8 cellular contexts compared by ENCODE assay signal in genomic region chr1:203475012-203475981, GRCh38. TPM values are rescaled to one million over a fixed set of nuclear protein-coding genes. Genes with fewer than 3 reads are reported as not detected.
DNase-seq lines count a peak whose midpoint lies in the region; ATAC-seq and TF ChIP-seq lines count a peak whose summit lies in the region.

Gene PRELP, plus strand, starts transcription at chr1:203475806. Its CDS starts 7,379 bp downstream, at chr1:203483185.

- WGBS in mammary epithelial cell (ENCODE audit: low coverage, missing lambda C conversion rate): 1% methylated on average over 7 of the region's 8 CpGs
- WGBS in thyroid gland, 2 donors: 20 to 29% methylated on average over 8 of the region's 8 CpGs

- H3K4me3 ChIP-seq in mammary epithelial cell (replicated peaks in 1 of 3; ENCODE audit: insufficient read depth in 1 of 3, low read depth in 2 of 3, low read length in 3 of 3) (no peak within 1 kb of the TSS), thyroid gland (replicated peaks in 1 of 3) (peak within 1 kb of the TSS in 1 of 3 donors; percentile 13)

- no peaks in the 10 kb centered on the region for H3K79me2 ChIP-seq in mammary epithelial cell (ENCODE audit: insufficient read depth, low read length)

- H3K9ac ChIP-seq in mammary epithelial cell (ENCODE audit: insufficient read depth, low read length): no peak within 1 kb of the TSS

- no TSS peak for BruUV-seq in mammary epithelial cell (replicated peaks; lab: Mats Ljungman, UMichigan)

- H3K9me3 ChIP-seq in mammary epithelial cell (replicated peaks; ENCODE audit: insufficient read depth, low read length) (no peaks in the 10 kb centered on the region), thyroid gland (no peaks in the 10 kb centered on the region)

- no peaks in the 10 kb centered on the region for H4K20me1 ChIP-seq in mammary epithelial cell (ENCODE audit: insufficient read depth, low read length)

- CTCF ChIA-PET in mammary epithelial cell (lab: Charles Lee; ENCODE audit: low non-redundant PET): interaction anchor here (0.6 to 0.7 kb wide), 3 partner anchors 134 to 208 kb away, joined by 3 to 4 read pairs (median 3); no protein-coding TSS in a partner anchor

- TF ChIP-seq POLR2A in thyroid gland (IDR thresholded peaks at IDR 0.05): peak in 1 of 2 donors; percentile 38

- H3K36me3 ChIP-seq in mammary epithelial cell (ENCODE audit: insufficient read depth, low read length) (no peaks in the 10 kb centered on the region), thyroid gland (no peaks in the 10 kb centered on the region)

- peak in 1 of 2 donors; percentile 18 for TF ChIP-seq CTCF in mammary epithelial cell (conservative IDR thresholded peaks at IDR 0.05 in 1 of 2, IDR thresholded peaks at IDR 0.05 in 1 of 2; ENCODE audit: extremely low read depth in 1 of 2, insufficient read depth in 1 of 2, low read depth in 1 of 2, low read length in 2 of 2)
- TF ChIP-seq CTCF in thyroid gland (IDR thresholded peaks at IDR 0.05): no peak

- dilution Hi-C loops in mammary epithelial cell (cut with HindIII; ENCODE audit: low sequenced_read_pairs): no loop called here

- peaks cover 12% of the 10 kb centered on the region for H3K4me1 ChIP-seq in mammary epithelial cell (ENCODE audit: insufficient read depth, low read length)
- H3K4me1 ChIP-seq in thyroid gland: peaks cover 0 to 17% of the 10 kb centered on the region in 2 donors

- H3K4me2 ChIP-seq in mammary epithelial cell (ENCODE audit: insufficient read depth, low read depth, low read length): peak within 1 kb of the TSS; percentile 8

- ATAC-seq in left colon (peak; percentile 75), GM21619 (IDR thresholded peaks at IDR 0.05; ENCODE audit: unreplicated experiment) (no peak), GM21526 (IDR thresholded peaks at IDR 0.05; ENCODE audit: low FRiP score, unreplicated experiment) (no peak)

- peak; percentile 48 for DNase-seq in NCI-H1105 (lab: John Stamatoyannopoulos, UW)
- peak; percentile 43 for DNase-seq in mammary epithelial cell
- DNase-seq in left colon: peak; percentile 29 to 62
- peak; percentile 45 to 52 for DNase-seq in thyroid gland
- no peak for DNase-seq in activated CD4-positive, alpha-beta T cell treated with anti-CD3 and anti-CD28 coated beads, Interleukin-2, amount 50 U/mL, for 48 hours
- DNase-seq in T-helper 9 cell: no peak

- no peaks in the 10 kb centered on the region for H3K27me3 ChIP-seq in mammary epithelial cell (ENCODE audit: insufficient read depth, low read length)
- no peaks in the 10 kb centered on the region for H3K27me3 ChIP-seq in thyroid gland

- H3K27ac ChIP-seq in mammary epithelial cell (ENCODE audit: insufficient read depth, low read depth, low read length) (no peak within 1 kb of the TSS), thyroid gland (peak within 1 kb of the TSS; percentile 17 to 71 (median 67))

- intact Hi-C loops in mammary epithelial cell (cut with micrococcal nuclease): no loop called here
- intact Hi-C loops in left colon (cut with DNase I, micrococcal nuclease): no loop called here
- intact Hi-C loops in thyroid gland (cut with DNase I): loop anchor here (5.0 kb wide), 1 partner anchor 33 kb away; no protein-coding TSS in a partner anchor

- H2AFZ ChIP-seq in mammary epithelial cell (ENCODE audit: low read depth, low read length): peak within 1 kb of the TSS; percentile 56

- in situ Hi-C loops in mammary epithelial cell (cut with MboI; ENCODE audit: low sequenced_read_pairs in 2 of 2): no loop called here

RNA-seq across cellular contexts. Expression of gene PRELP, which starts in this region (rescaled TPM):
- total RNA-seq in mammary epithelial cell (under 1 TPM; under 0.01 to 0.12 TPM), left colon (10 to 100 TPM in 1 of 2 donors, 1 to 10 TPM in 1; 6.6 to 19.7 TPM), thyroid gland (10 to 100 TPM; 17.5 to 86.1 (median 35.4) TPM)
- polyA plus RNA-seq in mammary epithelial cell: 0.03 TPM
- polyA minus RNA-seq in mammary epithelial cell: 1.6 TPM

Comparison
In these comparisons a context has a peak if more than half of its experiments do, and no peak if none do; other contexts are left out.
1. RNA of gene PRELP (total RNA-seq): 17.5 to 86.1 TPM in thyroid gland and 6.6 to 19.7 TPM in left colon; under 0.01 to 0.12 TPM in mammary epithelial cell; every median in the first group is over 4 times any median in the second.
2. DNase-seq: peak in NCI-H1105 (single experiment), mammary epithelial cell (single experiment), left colon (2 of 2) and thyroid gland (2 of 2); none in activated CD4-positive, alpha-beta T cell treated with anti-CD3 and anti-CD28 coated beads, Interleukin-2, amount 50 U/mL, for 48 hours (0 of 2) and T-helper 9 cell (single experiment).